In the genomic region with DNA sequence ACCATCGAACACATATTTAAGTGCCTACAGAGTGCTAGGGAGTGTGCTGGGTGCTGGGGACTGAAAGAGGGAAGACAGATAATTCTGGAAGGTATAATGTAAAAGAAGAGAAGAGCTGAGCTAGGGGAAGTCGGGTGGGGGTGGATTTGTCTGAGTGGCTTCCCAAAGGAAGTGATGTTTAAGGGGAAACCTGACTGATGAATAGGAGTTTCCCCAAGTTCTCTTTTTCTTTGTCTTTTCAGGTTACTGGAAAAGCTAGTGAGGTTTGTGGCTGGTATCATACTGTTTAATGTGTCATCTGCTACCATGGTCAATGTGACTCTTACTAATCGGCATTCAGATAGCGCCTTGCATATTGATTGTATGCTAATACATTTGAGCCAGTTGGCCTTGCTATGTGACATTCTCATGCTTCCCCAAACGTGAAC, we compare ENCODE assay signal across 1 cellular context.
TF ChIP-seq lines count a peak whose summit lies in the region.

No MANE protein-coding gene starts in this region.

TF ChIP-seq in IMR-90, 13 proteins besides CTCF, POLR2A, EP300 and RAD21 (continued from another document):
- no peak for TF ChIP-seq CHD1 (IDR thresholded peaks at IDR 0.05; ENCODE audit: low read depth, low read length)
TF ChIP-seq in IMR-90: peak in this region for 0.
